1 cellular context compared by ENCODE assay signal in the genomic region with DNA sequence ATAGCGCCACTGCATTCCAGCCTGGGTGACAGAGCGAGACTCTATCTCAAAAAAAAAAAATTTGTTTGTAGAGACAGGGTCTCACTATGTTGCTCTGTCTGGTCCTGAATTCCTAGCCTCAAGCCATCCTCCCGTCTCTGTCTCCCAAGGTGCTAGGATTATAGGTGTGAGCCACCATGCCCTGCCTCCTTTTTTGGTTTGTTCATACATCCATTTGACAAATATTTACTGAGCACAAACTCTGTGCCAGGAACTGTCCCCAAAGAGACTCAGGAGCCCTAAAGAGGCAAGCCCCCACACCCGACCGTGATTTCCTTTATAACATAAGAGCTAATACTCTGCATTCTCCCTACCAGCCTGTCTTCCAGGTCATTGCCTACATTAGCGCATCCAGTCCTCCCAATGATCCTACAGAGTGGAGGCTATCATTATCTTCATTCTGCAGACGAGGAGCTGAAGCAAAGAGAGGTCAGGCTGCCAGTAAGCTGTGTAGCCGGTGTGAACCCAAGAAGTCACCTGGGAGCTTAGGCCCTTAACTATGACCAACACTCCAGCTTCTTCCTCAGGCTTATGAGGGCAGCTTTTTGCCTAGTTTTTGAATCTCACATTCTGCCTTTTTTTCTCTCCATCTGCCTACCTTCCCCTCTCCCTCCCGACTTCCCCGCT.
TF ChIP-seq lines count a peak whose summit lies in the region.

No MANE protein-coding gene starts in this region.

TF ChIP-seq in WTC11, 78 proteins besides CTCF, POLR2A, EP300 and RAD21:
- TF ChIP-seq, protein P1, sequence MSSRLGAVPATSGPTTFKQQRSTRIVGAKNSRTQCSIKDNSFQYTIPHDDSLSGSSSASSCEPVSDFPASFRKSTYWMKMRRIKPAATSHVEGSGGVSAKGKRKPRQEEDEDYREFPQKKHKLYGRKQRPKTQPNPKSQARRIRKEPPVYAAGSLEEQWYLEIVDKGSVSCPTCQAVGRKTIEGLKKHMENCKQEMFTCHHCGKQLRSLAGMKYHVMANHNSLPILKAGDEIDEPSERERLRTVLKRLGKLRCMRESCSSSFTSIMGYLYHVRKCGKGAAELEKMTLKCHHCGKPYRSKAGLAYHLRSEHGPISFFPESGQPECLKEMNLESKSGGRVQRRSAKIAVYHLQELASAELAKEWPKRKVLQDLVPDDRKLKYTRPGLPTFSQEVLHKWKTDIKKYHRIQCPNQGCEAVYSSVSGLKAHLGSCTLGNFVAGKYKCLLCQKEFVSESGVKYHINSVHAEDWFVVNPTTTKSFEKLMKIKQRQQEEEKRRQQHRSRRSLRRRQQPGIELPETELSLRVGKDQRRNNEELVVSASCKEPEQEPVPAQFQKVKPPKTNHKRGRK (CRISPR knock-in tag; IDR thresholded peaks at IDR 0.05; ENCODE audit: borderline replicate concordance), result no peak
- TF ChIP-seq, protein P2, sequence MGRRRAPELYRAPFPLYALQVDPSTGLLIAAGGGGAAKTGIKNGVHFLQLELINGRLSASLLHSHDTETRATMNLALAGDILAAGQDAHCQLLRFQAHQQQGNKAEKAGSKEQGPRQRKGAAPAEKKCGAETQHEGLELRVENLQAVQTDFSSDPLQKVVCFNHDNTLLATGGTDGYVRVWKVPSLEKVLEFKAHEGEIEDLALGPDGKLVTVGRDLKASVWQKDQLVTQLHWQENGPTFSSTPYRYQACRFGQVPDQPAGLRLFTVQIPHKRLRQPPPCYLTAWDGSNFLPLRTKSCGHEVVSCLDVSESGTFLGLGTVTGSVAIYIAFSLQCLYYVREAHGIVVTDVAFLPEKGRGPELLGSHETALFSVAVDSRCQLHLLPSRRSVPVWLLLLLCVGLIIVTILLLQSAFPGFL (CRISPR knock-in tag; IDR thresholded peaks at IDR 0.05; ENCODE audit: borderline replicate concordance), result no peak
- TF ChIP-seq ZNF121 (CRISPR knock-in tag; IDR thresholded peaks at IDR 0.05), result peak; percentile 47; the same call in 1 of the 2 replicates
TF ChIP-seq in WTC11: peak in this region for 1.
